In the genomic region with DNA sequence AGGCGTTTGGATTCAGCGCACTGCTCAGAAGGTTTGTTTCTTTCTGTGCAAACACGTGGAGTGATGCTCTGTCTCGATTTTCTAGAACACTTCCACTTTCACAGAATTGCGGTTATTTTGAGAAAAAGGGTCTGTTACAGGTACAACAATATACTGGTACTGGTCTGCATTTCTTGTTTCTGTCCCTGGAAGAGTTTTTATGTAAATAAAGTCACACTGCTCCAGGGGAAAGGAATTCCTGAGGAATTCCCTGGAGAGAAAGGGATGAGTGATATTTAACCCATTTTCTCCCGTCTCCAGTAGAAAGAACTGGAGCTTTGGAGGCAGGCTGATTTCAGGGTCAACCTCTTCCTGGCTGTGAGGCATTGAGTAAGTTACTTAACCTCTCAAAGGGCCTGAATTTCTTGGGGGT, we compare ENCODE assay signal across 1 cellular context.
TF ChIP-seq lines count a peak whose summit lies in the region.

No MANE protein-coding gene starts in this region.

TF ChIP-seq in endothelial cell of umbilical vein, 7 proteins besides CTCF, POLR2A, EP300 and RAD21:
- TF ChIP-seq GATA2 (IDR thresholded peaks at IDR 0.05; ENCODE audit: insufficient read depth, insufficient read length, low read depth, low read length): no peak
- no peak for TF ChIP-seq JUN (IDR thresholded peaks at IDR 0.05; ENCODE audit: borderline replicate concordance, insufficient read depth, insufficient read length, low read depth)
- TF ChIP-seq EZH2 (IDR thresholded peaks at IDR 0.05; ENCODE audit: borderline replicate concordance, low read depth, low read length, severe bottlenecking): no peak
- TF ChIP-seq POLR2AphosphoS5 (IDR thresholded peaks at IDR 0.05; ENCODE audit: insufficient read depth, low read depth, low read length): no peak
- TF ChIP-seq MYC (IDR thresholded peaks at IDR 0.05; ENCODE audit: low read depth, low read length): no peak
- TF ChIP-seq, protein P1, sequence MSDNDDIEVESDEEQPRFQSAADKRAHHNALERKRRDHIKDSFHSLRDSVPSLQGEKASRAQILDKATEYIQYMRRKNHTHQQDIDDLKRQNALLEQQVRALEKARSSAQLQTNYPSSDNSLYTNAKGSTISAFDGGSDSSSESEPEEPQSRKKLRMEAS (IDR thresholded peaks at IDR 0.05; ENCODE audit: insufficient read depth, insufficient read length): no peak
- TF ChIP-seq FOS (IDR thresholded peaks at IDR 0.05; ENCODE audit: borderline replicate concordance, insufficient read depth, low read length): no peak
